Comparison of ENCODE assay signal across 1 cellular context in genomic region chr1:15963968-15964648, GRCh38.
TF ChIP-seq lines count a peak whose summit lies in the region.

No MANE protein-coding gene starts in this region.

TF ChIP-seq in K562, 482 proteins besides CTCF, POLR2A, EP300 and RAD21:
- TF ChIP-seq CEBPB (tag; IDR thresholded peaks at IDR 0.05) (peak; percentile 68), HNRNPUL1 (IDR thresholded peaks at IDR 0.05; ENCODE audit: low read length) (no peak), NFE2L1 (tag; IDR thresholded peaks at IDR 0.05; ENCODE audit: borderline replicate concordance, low read depth) (no peak), CEBPG (CRISPR knock-in tag; IDR thresholded peaks at IDR 0.05) (0 out of 2 replicates have a peak, but pooled peaks have one; percentile 30), CEBPG (tag; conservative IDR thresholded peaks at IDR 0.05 in 1 of 2, IDR thresholded peaks at IDR 0.05 in 1 of 2) (peak in 1 of 2 experiments; percentile 27; a peak in 1 of 4 replicates), POLR2H (tag; IDR thresholded peaks at IDR 0.05; ENCODE audit: low read depth) (no peak), ETV5 (CRISPR knock-in tag; IDR thresholded peaks at IDR 0.05; ENCODE audit: low read depth) (no peak), ARHGAP35 (IDR thresholded peaks at IDR 0.05; ENCODE audit: partially characterized antibody) (no peak)
